Comparison of ENCODE assay signal across 19 cellular contexts in the genomic region with DNA sequence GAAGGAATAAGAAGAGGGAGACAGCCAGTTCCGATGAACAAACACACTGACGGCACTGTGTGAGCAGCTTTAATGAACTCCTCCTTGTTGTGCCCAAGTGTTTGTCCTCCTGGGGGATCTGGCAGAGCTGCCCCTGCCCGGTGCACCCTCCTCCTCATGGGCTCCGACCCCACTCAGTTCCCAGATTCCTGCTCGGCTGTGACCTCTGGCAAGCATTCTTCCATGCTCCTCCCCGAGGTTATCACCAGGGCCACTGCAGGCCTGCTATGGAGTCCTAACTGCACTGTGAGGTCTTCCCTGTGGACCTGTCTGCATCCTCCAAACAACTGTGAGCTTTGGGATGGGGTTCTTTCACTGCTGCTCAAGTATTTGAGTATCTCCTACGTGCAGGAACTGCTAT.
DNase-seq lines count a peak whose midpoint lies in the region; ATAC-seq and TF ChIP-seq lines count a peak whose summit lies in the region.
"Had no signal": no experiment of that assay in that cellular context is flagged by ENCODE, and none has a peak within 500 bp of the region (broad histone marks: within the 10 kb centered on the region; RNA-seq: fewer than 3 reads in every experiment).

No MANE protein-coding gene starts in this region.

- no peak; the same call in 2 of the 3 replicates for ATAC-seq in SK-N-SH treated with all-trans-retinoic acid at 6 μM for 48 hours
- ATAC-seq in HG03045 (IDR thresholded peaks at IDR 0.05; ENCODE audit: unreplicated experiment), result no peak
- ATAC-seq in body of pancreas, result no peak
- ATAC-seq in GM21360 (IDR thresholded peaks at IDR 0.05; ENCODE audit: unreplicated experiment), result no peak
- ATAC-seq: A549 had no signal

- no peaks in the 10 kb centered on the region for H3K79me2 ChIP-seq in SK-N-SH (ENCODE audit: insufficient read depth)

- no peak for TF ChIP-seq RAD21 in SK-N-SH (IDR thresholded peaks at IDR 0.05; ENCODE audit: low read length)

- H3K4me3 ChIP-seq in SK-N-SH (ENCODE audit: low read depth in 2 of 2, low read length in 1 of 2) (no peak overlapping the region; a peak in 1 of 4 replicates), left ventricle myocardium inferior (no peak overlapping the region), ovary (no peak overlapping the region), body of pancreas (no peak overlapping the region)
- H3K4me3 ChIP-seq: A549, SJCRH30, tibial artery had no signal

- no peaks in the 10 kb centered on the region for H3K9me2 ChIP-seq in SK-N-SH

- CTCF ChIA-PET in SK-N-SH (lab: Yijun Ruan, JAX), result interaction anchor here (0.8 to 1.9 kb wide), 8 partner anchors 8 to 213 kb away, joined by 3 to 6 read pairs (median 4); no protein-coding TSS in a partner anchor

- TF ChIP-seq EP300 in SK-N-SH (IDR thresholded peaks at IDR 0.05; ENCODE audit: borderline replicate concordance in 1 of 2, low read depth in 1 of 2, low read length in 1 of 2), result no peak
- TF ChIP-seq EP300 in ovary (IDR thresholded peaks at IDR 0.05), result no peak

- intact Hi-C loops in left ventricle myocardium inferior (cut with micrococcal nuclease), result no loop called here
- intact Hi-C loops in ovary (cut with DNase I), result no loop called here
- intact Hi-C loops in body of pancreas (cut with DNase I), result no loop called here

- TF ChIP-seq CTCF in SK-N-SH (IDR thresholded peaks at IDR 0.05) (no peak), left ventricle myocardium inferior (IDR thresholded peaks at IDR 0.05; ENCODE audit: borderline replicate concordance) (no peak), ovary (IDR thresholded peaks at IDR 0.05) (no peak), body of pancreas (IDR thresholded peaks at IDR 0.05) (no peak)

- DNase-seq in SK-N-SH, result peak; percentile 51
- peak; percentile 22 for DNase-seq in left ventricle myocardium inferior
- peak in 4 of 5 donors; percentile 30 to 67 (median 45) for DNase-seq in ovary
- no peak for DNase-seq in body of pancreas
- DNase-seq in stimulated activated CD4-positive, alpha-beta T cell treated with anti-CD3 and anti-CD28 coated beads, Interleukin-15, amount 100 ng/mL, for 24 hours, result no peak
- DNase-seq: activated CD4-positive, alpha-beta T cell treated with anti-CD3 and anti-CD28 coated beads for 1 hour; activated effector memory CD4-positive, alpha-beta T cell treated with Interleukin-2 at 50 U/mL for 16 hours; amniotic stem cell; immature natural killer cell; NCI-H187 treated with DMSO at 0.1 percent for 48 hours; NCI-H446 treated with DMSO at 0.1 percent for 48 hours; stimulated activated CD4-positive, alpha-beta T cell treated with anti-CD3 and anti-CD28 coated beads, Interleukin-2, amount 100 ng/mL, for 48 hours had no signal

- WGBS in SK-N-SH (ENCODE audit: low lambda C conversion rate), result 30% methylated on average over 7 of the region's 7 CpGs
- WGBS in ovary, 3 donors, result 14 to 32% (median 16%) methylated on average over 7 of the region's 7 CpGs
- WGBS in body of pancreas, 2 donors, result 39 to 49% methylated on average over 7 of the region's 7 CpGs

- H3F3A ChIP-seq in SK-N-SH (replicated peaks; ENCODE audit: insufficient read depth), result no peaks in the 10 kb centered on the region

- H4K20me1 ChIP-seq in SK-N-SH (ENCODE audit: insufficient read depth), result no peaks in the 10 kb centered on the region

- peaks cover 0 to 64% of the 10 kb centered on the region in 2 experiments; a peak in 2 of 4 replicates for H3K4me1 ChIP-seq in SK-N-SH (ENCODE audit: control insufficient read depth in 1 of 2, insufficient read depth in 2 of 2, low read depth in 1 of 2, low read length in 1 of 2)
- H3K4me1 ChIP-seq in left ventricle myocardium inferior, result peaks cover 72% of the 10 kb centered on the region
- H3K4me1 ChIP-seq in ovary (ENCODE audit: insufficient read depth), result peaks cover 19% of the 10 kb centered on the region
- peaks cover 4% of the 10 kb centered on the region for H3K4me1 ChIP-seq in body of pancreas
- H3K4me1 ChIP-seq: A549, SJCRH30 had no signal

- no peak for TF ChIP-seq POLR2A in ovary (IDR thresholded peaks at IDR 0.05)
- TF ChIP-seq POLR2A in body of pancreas (IDR thresholded peaks at IDR 0.05), result no peak

- peak overlapping the region in 1 of 2 experiments; percentile 97; a peak in 2 of 4 replicates for H3K27ac ChIP-seq in SK-N-SH (ENCODE audit: low read depth in 2 of 2, low read length in 1 of 2)
- H3K27ac ChIP-seq in left ventricle myocardium inferior (replicated peaks), result peak overlapping the region; percentile 77
- peak overlapping the region; percentile 11 to 60 for H3K27ac ChIP-seq in ovary
- no peak overlapping the region for H3K27ac ChIP-seq in body of pancreas
- H3K27ac ChIP-seq: A549, neutrophil, SJCRH30, tibial artery had no signal

- H3K4me2 ChIP-seq in SK-N-SH, result no peak overlapping the region
- H3K4me2 ChIP-seq: A549 had no signal

- POLR2A ChIA-PET in SK-N-SH (lab: Yijun Ruan, JAX), result interaction anchor here (0.8 to 1.9 kb wide), 5 partner anchors 10 to 175 kb away, joined by 3 to 11 read pairs (median 4); no protein-coding TSS in a partner anchor

- H3K9me3 ChIP-seq in SK-N-SH (no peaks in the 10 kb centered on the region), left ventricle myocardium inferior (replicated peaks) (peaks cover 9% of the 10 kb centered on the region), ovary (no peaks in the 10 kb centered on the region), body of pancreas (no peaks in the 10 kb centered on the region)
- H3K9me3 ChIP-seq: A549, neutrophil, SJCRH30 had no signal

- H3K9ac ChIP-seq in SK-N-SH, result no peak overlapping the region

- H2AFZ ChIP-seq in SK-N-SH (ENCODE audit: low read depth), result no peak overlapping the region

- H3K27me3 ChIP-seq in SK-N-SH (ENCODE audit: insufficient read depth) (no peaks in the 10 kb centered on the region; the same call in 1 of the 2 replicates), left ventricle myocardium inferior (ENCODE audit: low read depth) (no peaks in the 10 kb centered on the region), ovary (no peaks in the 10 kb centered on the region), body of pancreas (no peaks in the 10 kb centered on the region)
- H3K27me3 ChIP-seq: SJCRH30, tibial artery had no signal

- H3K36me3 ChIP-seq in SK-N-SH (replicated peaks in 1 of 2; ENCODE audit: control insufficient read depth in 1 of 2, insufficient read depth in 2 of 2, low read length in 1 of 2) (no peaks in the 10 kb centered on the region), left ventricle myocardium inferior (peaks cover 22% of the 10 kb centered on the region), ovary (no peaks in the 10 kb centered on the region), body of pancreas (replicated peaks in 1 of 2; ENCODE audit: insufficient read depth in 1 of 2, low read depth in 2 of 2) (no peaks in the 10 kb centered on the region)
- H3K36me3 ChIP-seq: neutrophil, SJCRH30, tibial artery had no signal

TF ChIP-seq in SK-N-SH, 30 proteins besides CTCF, POLR2A, EP300 and RAD21:
- TF ChIP-seq FOXM1 (IDR thresholded peaks at IDR 0.05; ENCODE audit: low read depth), result no peak
- no peak for TF ChIP-seq JUND (IDR thresholded peaks at IDR 0.05)
- TF ChIP-seq POLR2AphosphoS5 (IDR thresholded peaks at IDR 0.05; ENCODE audit: low read depth, low read length), result no peak

TF ChIP-seq in SK-N-SH treated with all-trans-retinoic acid at 6 μM for 48 hours, 23 proteins besides CTCF, POLR2A, EP300 and RAD21:
- no peak for TF ChIP-seq OSR1 (CRISPR knock-in tag; IDR thresholded peaks at IDR 0.05)
- no peak for TF ChIP-seq ARNTL (CRISPR knock-in tag; IDR thresholded peaks at IDR 0.05; ENCODE audit: borderline replicate concordance, low read depth)
- TF ChIP-seq, protein P1, sequence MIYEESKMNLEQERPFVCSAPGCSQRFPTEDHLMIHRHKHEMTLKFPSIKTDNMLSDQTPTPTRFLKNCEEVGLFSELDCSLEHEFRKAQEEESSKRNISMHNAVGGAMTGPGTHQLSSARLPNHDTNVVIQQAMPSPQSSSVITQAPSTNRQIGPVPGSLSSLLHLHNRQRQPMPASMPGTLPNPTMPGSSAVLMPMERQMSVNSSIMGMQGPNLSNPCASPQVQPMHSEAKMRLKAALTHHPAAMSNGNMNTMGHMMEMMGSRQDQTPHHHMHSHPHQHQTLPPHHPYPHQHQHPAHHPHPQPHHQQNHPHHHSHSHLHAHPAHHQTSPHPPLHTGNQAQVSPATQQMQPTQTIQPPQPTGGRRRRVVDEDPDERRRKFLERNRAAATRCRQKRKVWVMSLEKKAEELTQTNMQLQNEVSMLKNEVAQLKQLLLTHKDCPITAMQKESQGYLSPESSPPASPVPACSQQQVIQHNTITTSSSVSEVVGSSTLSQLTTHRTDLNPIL (CRISPR knock-in tag; IDR thresholded peaks at IDR 0.05; ENCODE audit: low read depth), result no peak
- TF ChIP-seq, protein P2, sequence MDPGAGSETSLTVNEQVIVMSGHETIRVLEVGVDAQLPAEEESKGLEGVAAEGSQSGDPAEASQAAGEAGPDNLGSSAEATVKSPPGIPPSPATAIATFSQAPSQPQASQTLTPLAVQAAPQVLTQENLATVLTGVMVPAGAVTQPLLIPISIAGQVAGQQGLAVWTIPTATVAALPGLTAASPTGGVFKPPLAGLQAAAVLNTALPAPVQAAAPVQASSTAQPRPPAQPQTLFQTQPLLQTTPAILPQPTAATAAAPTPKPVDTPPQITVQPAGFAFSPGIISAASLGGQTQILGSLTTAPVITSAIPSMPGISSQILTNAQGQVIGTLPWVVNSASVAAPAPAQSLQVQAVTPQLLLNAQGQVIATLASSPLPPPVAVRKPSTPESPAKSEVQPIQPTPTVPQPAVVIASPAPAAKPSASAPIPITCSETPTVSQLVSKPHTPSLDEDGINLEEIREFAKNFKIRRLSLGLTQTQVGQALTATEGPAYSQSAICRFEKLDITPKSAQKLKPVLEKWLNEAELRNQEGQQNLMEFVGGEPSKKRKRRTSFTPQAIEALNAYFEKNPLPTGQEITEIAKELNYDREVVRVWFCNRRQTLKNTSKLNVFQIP (CRISPR knock-in tag; IDR thresholded peaks at IDR 0.05; ENCODE audit: borderline replicate concordance, low read depth), result no peak
- TF ChIP-seq PPARA (CRISPR knock-in tag; IDR thresholded peaks at IDR 0.05; ENCODE audit: borderline replicate concordance), result no peak
- TF ChIP-seq ZFP30 (CRISPR knock-in tag; IDR thresholded peaks at IDR 0.05), result no peak
- no peak for TF ChIP-seq TCF4 (CRISPR knock-in tag; IDR thresholded peaks at IDR 0.05; ENCODE audit: borderline replicate concordance)

Comparison
In these comparisons a context has a peak if more than half of its experiments do, and no peak if none do; other contexts are left out.
1. DNase-seq: peak in SK-N-SH (single experiment), left ventricle myocardium inferior (single experiment) and ovary (4 of 5); none in body of pancreas (0 of 4) and stimulated activated CD4-positive, alpha-beta T cell treated with anti-CD3 and anti-CD28 coated beads, Interleukin-15, amount 100 ng/mL, for 24 hours (single experiment).
2. H3K27ac ChIP-seq: peak in left ventricle myocardium inferior (single experiment) and ovary (2 of 2); none in body of pancreas (0 of 4).